Comparison of ENCODE assay signal across 8 cellular contexts in the genomic region with DNA sequence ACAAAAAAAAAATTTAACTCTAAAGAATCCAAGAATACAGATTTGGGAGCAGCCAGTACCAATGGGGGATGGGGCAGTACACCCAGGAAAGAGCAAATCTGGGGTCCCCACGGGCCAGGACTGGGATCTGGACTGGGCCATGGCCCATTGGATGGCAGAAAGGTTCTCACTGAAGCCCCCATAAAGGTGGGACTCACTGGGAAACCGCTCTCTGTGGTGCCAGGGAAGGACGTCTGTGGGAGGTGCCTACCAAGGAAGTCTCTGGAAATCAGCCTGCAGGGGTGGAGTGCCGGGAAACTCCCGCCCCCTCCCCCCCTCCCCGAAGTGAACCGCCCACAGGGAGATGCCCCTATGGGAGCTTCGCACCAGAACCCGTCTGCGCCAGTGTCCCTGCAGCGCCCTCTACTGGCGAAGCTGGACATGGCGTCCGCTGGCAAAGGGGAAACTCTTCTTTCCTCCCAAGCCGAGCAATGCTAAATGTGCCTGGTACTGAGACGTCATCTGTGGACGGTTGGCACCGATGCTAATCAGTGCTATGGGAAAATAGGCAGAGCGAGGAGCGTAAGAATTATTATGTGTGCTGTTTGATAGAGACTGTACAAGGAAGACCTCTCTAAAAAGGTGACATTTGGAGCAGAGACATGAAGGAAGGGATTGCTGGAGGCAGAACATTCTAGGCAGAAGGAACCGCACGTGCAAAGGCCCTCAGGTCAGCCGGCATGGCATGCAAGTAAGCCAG.
A peak's percentile ranks its signal among the peaks of the same experiment; 100 is the strongest.
DNase-seq lines count a peak whose midpoint lies in the region; ATAC-seq, FAIRE-seq and TF ChIP-seq lines count a peak whose summit lies in the region.
"Had no signal": no experiment of that assay in that cellular context is flagged by ENCODE, and none has a peak within 500 bp of the region (broad histone marks: within the 10 kb centered on the region; RNA-seq: fewer than 3 reads in every experiment).

No MANE protein-coding gene starts in this region.

- DNase-seq in GM18507 (ENCODE audit: extremely low spot score, insufficient read length, low read depth): peak; percentile 46
- peak; percentile 90 to 93 for DNase-seq in activated T-cell treated with anti-CD3 and anti-CD28 coated beads, Interleukin-2, amount 50 U/mL, for 48 hours
- DNase-seq in foreskin melanocyte: peak; percentile 32
- peak; percentile 75 to 89 for DNase-seq in upper lobe of left lung

- H3K4me1 ChIP-seq in OCI-LY3 (ENCODE audit: low read length) (peaks cover 13% of the 10 kb centered on the region), parathyroid adenoma (peaks cover 5% of the 10 kb centered on the region), upper lobe of left lung (peaks cover 5 to 10% (median 9%) of the 10 kb centered on the region in 4 donors)

- H2AFZ ChIP-seq in OCI-LY3 (ENCODE audit: low read depth, low read length): no peak overlapping the region
- H2AFZ ChIP-seq in parathyroid adenoma: no peak overlapping the region

- H3K27ac ChIP-seq in OCI-LY3 (ENCODE audit: low read length): no peak overlapping the region
- H3K27ac ChIP-seq in parathyroid adenoma: no peak overlapping the region
- H3K27ac ChIP-seq in upper lobe of left lung: peak overlapping the region in 1 of 4 donors; percentile 30

- WGBS in upper lobe of left lung, 2 donors: 27 to 41% methylated on average over 18 to 23 of the region's 23 CpGs

- peak; percentile 64 for ATAC-seq in HG03039 (IDR thresholded peaks at IDR 0.05; ENCODE audit: unreplicated experiment)
- ATAC-seq in upper lobe of left lung (ENCODE audit: low FRiP score in 2 of 2): peak; percentile 78 to 86

- H3K36me3 ChIP-seq in OCI-LY3 (replicated peaks; ENCODE audit: low read depth, low read length): no peaks in the 10 kb centered on the region
- no peaks in the 10 kb centered on the region for H3K36me3 ChIP-seq in parathyroid adenoma (ENCODE audit: control insufficient read depth, insufficient read depth, low read length)
- H3K36me3 ChIP-seq in upper lobe of left lung: no peaks in the 10 kb centered on the region

- no peaks in the 10 kb centered on the region for H3K9me3 ChIP-seq in OCI-LY3 (ENCODE audit: insufficient read depth, low read length)
- no peaks in the 10 kb centered on the region for H3K9me3 ChIP-seq in parathyroid adenoma (ENCODE audit: control insufficient read depth, low read length)
- H3K9me3 ChIP-seq in upper lobe of left lung: no peaks in the 10 kb centered on the region

- TF ChIP-seq EP300 in upper lobe of left lung (IDR thresholded peaks at IDR 0.05): no peak

- H3K4me2 ChIP-seq in OCI-LY3 (ENCODE audit: low read length) (peak overlapping the region; percentile 60), parathyroid adenoma (ENCODE audit: low read length) (no peak overlapping the region)

- H3K79me2 ChIP-seq in OCI-LY3 (ENCODE audit: low read length): no peaks in the 10 kb centered on the region
- peaks cover 3% of the 10 kb centered on the region for H3K79me2 ChIP-seq in parathyroid adenoma

- peak; percentile 12 for FAIRE-seq in GM18507 (lab: Jason Lieb, UNC)
- FAIRE-seq: endothelial cell of umbilical vein had no signal

- TF ChIP-seq CTCF in OCI-LY3 (IDR thresholded peaks at IDR 0.05; ENCODE audit: low read depth, low read length) (peak; percentile 74), parathyroid adenoma (IDR thresholded peaks at IDR 0.05) (peak; percentile 90), upper lobe of left lung (IDR thresholded peaks at IDR 0.05) (peak; percentile 80 to 92 (median 87))

- H3K27me3 ChIP-seq in OCI-LY3 (ENCODE audit: low read depth, low read length) (peaks cover 13% of the 10 kb centered on the region; the same call in 1 of the 2 replicates), parathyroid adenoma (ENCODE audit: control insufficient read depth, insufficient read depth, low read length) (no peaks in the 10 kb centered on the region), upper lobe of left lung (no peaks in the 10 kb centered on the region)

- H3K4me3 ChIP-seq in OCI-LY3 (ENCODE audit: low read length): peak overlapping the region; percentile 47
- no peak overlapping the region for H3K4me3 ChIP-seq in parathyroid adenoma (ENCODE audit: low read depth, low read length)
- no peak overlapping the region for H3K4me3 ChIP-seq in upper lobe of left lung

- no peak for TF ChIP-seq POLR2A in upper lobe of left lung (IDR thresholded peaks at IDR 0.05)

- no peak overlapping the region; the same call in 1 of the 2 replicates for H3K9ac ChIP-seq in OCI-LY3 (ENCODE audit: low read length)
- H3K9ac ChIP-seq in parathyroid adenoma: no peak overlapping the region

- no peaks in the 10 kb centered on the region for H4K20me1 ChIP-seq in OCI-LY3 (ENCODE audit: insufficient read depth, low read length)

Comparison
In these comparisons a context has a peak if more than half of its experiments do, and no peak if none do; other contexts are left out.
1. DNase-seq: peak in every context shown above with its lines; median percentile 92 in activated T-cell treated with anti-CD3 and anti-CD28 coated beads, Interleukin-2, amount 50 U/mL, for 48 hours; 82 in upper lobe of left lung; 46 in GM18507; 32 in foreskin melanocyte.